ENCODE assay signal across 13 cellular contexts in the genomic region with DNA sequence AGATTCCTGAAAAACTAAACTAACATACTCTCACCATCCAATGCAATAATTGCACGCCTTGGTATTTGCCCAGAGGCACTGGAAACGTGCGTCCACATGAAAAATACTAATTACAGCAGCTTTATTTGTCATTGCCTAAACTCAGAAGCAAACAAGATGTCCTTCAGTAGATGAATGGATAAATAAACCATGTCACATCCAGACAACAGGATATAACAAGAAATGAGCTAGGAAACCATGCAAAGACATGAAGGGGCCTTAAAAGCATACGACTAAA. TPM values are rescaled to one million over a fixed set of nuclear protein-coding genes. Genes with fewer than 3 reads are reported as not detected.
A peak's percentile ranks its signal among the peaks of the same experiment; 100 is the strongest.
DNase-seq lines count a peak whose midpoint lies in the region; ATAC-seq and TF ChIP-seq lines count a peak whose summit lies in the region.
"Had no signal": no experiment of that assay in that cellular context is flagged by ENCODE, and none has a peak within 500 bp of the region (broad histone marks: within the 10 kb centered on the region; RNA-seq: fewer than 3 reads in every experiment).

No MANE protein-coding gene starts in this region.

- H3K36me3 ChIP-seq in breast epithelium (no peaks in the 10 kb centered on the region), esophagus squamous epithelium (no peaks in the 10 kb centered on the region)

- H3K27me3 ChIP-seq in breast epithelium (no peaks in the 10 kb centered on the region), esophagus squamous epithelium (no peaks in the 10 kb centered on the region)

- H3K27ac Mint-ChIP-seq in MCF 10A (ENCODE audit: low read depth, unreplicated experiment) (peak overlapping the region; percentile 67), T-cell (peak overlapping the region; percentile 71 to 81), type B pancreatic cell (peak overlapping the region; percentile 53)

- POLR2A ChIA-PET in MCF 10A (lab: Yijun Ruan, JAX): interaction anchor here (0.6 to 4.0 kb wide), 15 partner anchors 10 to 637 kb away, joined by 3 to 71 read pairs (median 4); a partner anchor contains a TSS
- POLR2A ChIA-PET in T-cell (lab: Charles Lee): interaction anchor here in 1 of 2 donors (0.6 kb wide), 1 partner anchor 15 kb away, joined by 4 read pairs; no protein-coding TSS in a partner anchor

- peaks cover 18 to 35% of the 10 kb centered on the region in 2 donors for H3K4me1 ChIP-seq in breast epithelium
- H3K4me1 ChIP-seq in esophagus squamous epithelium: peaks cover 56 to 100% (median 76%) of the 10 kb centered on the region in 3 donors

- H3K36me3 Mint-ChIP-seq in MCF 10A (ENCODE audit: insufficient read depth, unreplicated experiment) (peaks cover 7% of the 10 kb centered on the region), T-cell (no peaks in the 10 kb centered on the region), type B pancreatic cell (no peaks in the 10 kb centered on the region)
- H3K36me3 Mint-ChIP-seq: activated naive CD4-positive, alpha-beta T cell treated with anti-CD3 and anti-CD28 coated beads, Interleukin-2, amount 50 U/mL, for 72 hours; naive B cell had no signal

- H3K9me3 Mint-ChIP-seq in MCF 10A (ENCODE audit: unreplicated experiment) (no peaks in the 10 kb centered on the region), T-cell (no peaks in the 10 kb centered on the region), type B pancreatic cell (no peaks in the 10 kb centered on the region)
- H3K9me3 Mint-ChIP-seq: activated naive CD4-positive, alpha-beta T cell treated with anti-CD3 and anti-CD28 coated beads, Interleukin-2, amount 50 U/mL, for 72 hours; naive B cell had no signal

- H3K4me1 Mint-ChIP-seq in MCF 10A (ENCODE audit: insufficient read depth, unreplicated experiment) (peaks cover 22% of the 10 kb centered on the region), T-cell (peaks cover 66 to 92% (median 89%) of the 10 kb centered on the region in 3 donors), type B pancreatic cell (ENCODE audit: unreplicated experiment) (peaks cover 27% of the 10 kb centered on the region)

- H3K4me3 Mint-ChIP-seq in MCF 10A (ENCODE audit: unreplicated experiment) (no peak overlapping the region), T-cell (peak overlapping the region in 1 of 3 donors; percentile 76), type B pancreatic cell (no peak overlapping the region)

- no TSS peak for BruUV-seq in MCF 10A (replicated peaks; lab: Mats Ljungman, UMichigan)

- DNase-seq in MCF 10A (ENCODE audit: unreplicated experiment): peak; percentile 45
- DNase-seq in breast epithelium (ENCODE audit: low spot score in 2 of 2): no peak
- DNase-seq in T-cell: no peak
- no peak for DNase-seq in esophagus squamous epithelium (lab: John Stamatoyannopoulos, UW)
- no peak for DNase-seq in type B pancreatic cell (ENCODE audit: extremely low spot score, unreplicated experiment)
- DNase-seq in middle frontal gyrus (ENCODE audit: extremely low spot score, low spot score): no peak
- DNase-seq in AG08395 (ENCODE audit: low spot score): no peak
- DNase-seq in amygdala (lab: John Stamatoyannopoulos, UW): no peak
- DNase-seq: GOT3; naive B cell; stimulated activated CD4-positive, alpha-beta T cell treated with anti-CD3 and anti-CD28 coated beads, Interleukin-4, amount 100 ng/mL, for 24 hours had no signal

- H3K27ac ChIP-seq in breast epithelium: peak overlapping the region in 1 of 2 donors; percentile 48
- H3K27ac ChIP-seq in esophagus squamous epithelium: peak overlapping the region in 3 of 4 donors; percentile 50 to 72 (median 69)

- H3K4me3 ChIP-seq in breast epithelium (no peak overlapping the region), esophagus squamous epithelium (no peak overlapping the region)

- ATAC-seq in T-cell (replicated peaks in 1 of 4): no peak
- ATAC-seq: right cardiac atrium had no signal

- 34 to 42% methylated on average over 4 of the region's 4 CpGs for WGBS in esophagus squamous epithelium, 2 donors

- TF ChIP-seq POLR2A in breast epithelium (IDR thresholded peaks at IDR 0.05): no peak
- no peak for TF ChIP-seq POLR2A in esophagus squamous epithelium (IDR thresholded peaks at IDR 0.05)

- H3K27me3 Mint-ChIP-seq in MCF 10A (ENCODE audit: insufficient read depth, unreplicated experiment) (no peaks in the 10 kb centered on the region), T-cell (no peaks in the 10 kb centered on the region), type B pancreatic cell (no peaks in the 10 kb centered on the region)
- H3K27me3 Mint-ChIP-seq: naive B cell had no signal

- CTCF ChIA-PET in MCF 10A (lab: Yijun Ruan, JAX) (interaction anchor here (0.6 to 2.0 kb wide), 7 partner anchors 9 to 535 kb away, joined by 3 to 17 read pairs (median 5); a partner anchor contains a TSS), T-cell (lab: Charles Lee) (interaction anchor here (0.5 to 1.9 kb wide), 8 partner anchors 8 to 523 kb away, joined by 3 to 23 read pairs (median 5); a partner anchor contains a TSS)

- intact Hi-C loops in MCF 10A (cut with micrococcal nuclease): no loop called here
- intact Hi-C loops in breast epithelium (cut with DNase I; ENCODE audit: low total_unique reads): no loop called here
- intact Hi-C loops in esophagus squamous epithelium (cut with DNase I): no loop called here

- H3K9me3 ChIP-seq in breast epithelium (no peaks in the 10 kb centered on the region), esophagus squamous epithelium (no peaks in the 10 kb centered on the region)

- TF ChIP-seq CTCF in MCF 10A (IDR thresholded peaks at IDR 0.05; ENCODE audit: unreplicated experiment): no peak
- TF ChIP-seq CTCF in breast epithelium (IDR thresholded peaks at IDR 0.05): no peak
- TF ChIP-seq CTCF in esophagus squamous epithelium (IDR thresholded peaks at IDR 0.05): no peak
- no peak for TF ChIP-seq CTCF in type B pancreatic cell (conservative IDR thresholded peaks at IDR 0.05)

RNA-seq across cellular contexts. Expression of a gene that starts 25.0 kb away (rescaled TPM):
- 20.8 and 22.4 TPM in 2 replicates for total RNA-seq in MCF 10A (2022)
- 10 to 100 TPM; 13.0 to 22.3 (median 15.7) TPM for total RNA-seq in breast epithelium
- total RNA-seq in T-cell: 10 to 100 TPM; 27.2 to 46.4 (median 33.4) TPM
- 10 to 100 TPM in 2 of 4 donors, 1 to 10 TPM in 2; 5.9 to 12.8 (median 9.9) TPM for total RNA-seq in esophagus squamous epithelium
- 13.6 and 16.7 TPM in 2 replicates for total RNA-seq in type B pancreatic cell (ENCODE audit: low replicate concordance)

RNA-seq across cellular contexts. Expression of a gene that starts 46.5 kb away (rescaled TPM):
- total RNA-seq in MCF 10A (2022) (142 and 154 TPM in 2 replicates), breast epithelium (100 to 1,000 TPM; 214 to 336 (median 294) TPM), T-cell (100 to 1,000 TPM; 158 to 282 (median 244) TPM), esophagus squamous epithelium (100 to 1,000 TPM; 132 to 273 (median 247) TPM), type B pancreatic cell (ENCODE audit: low replicate concordance) (151 and 191 TPM in 2 replicates)

RNA-seq across cellular contexts. Expression of a gene that starts 59.0 kb away (rescaled TPM):
- total RNA-seq in MCF 10A (2022) (6.8 and 7.7 TPM in 2 replicates), breast epithelium (10 to 100 TPM in 2 of 3 donors, 1 to 10 TPM in 1; 7.4 to 42.9 (median 40.2) TPM), T-cell (10 to 100 TPM; 38.3 to 59.8 (median 55.0) TPM), esophagus squamous epithelium (10 to 100 TPM in 3 of 4 donors, 1 to 10 TPM in 1; 8.1 to 24.4 (median 14.4) TPM), type B pancreatic cell (ENCODE audit: low replicate concordance) (278 and 303 TPM in 2 replicates)
